Comparison of ENCODE assay signal across 17 cellular contexts in genomic region chr18:12239426-12239825, GRCh38. TPM values are rescaled to one million over a fixed set of nuclear protein-coding genes. Genes with fewer than 3 reads are reported as not detected.
"Had no signal": no experiment of that assay in that cellular context is flagged by ENCODE, and none has a peak within 500 bp of the region (broad histone marks: within the 10 kb centered on the region; RNA-seq: fewer than 3 reads in every experiment).

No MANE protein-coding gene starts in this region.

- H3K27me3 ChIP-seq: upper lobe of left lung had no signal

- H3K36me3 ChIP-seq: upper lobe of left lung had no signal

- DNase-seq: activated CD4-positive, alpha-beta memory T cell treated with anti-CD3 and anti-CD28 coated beads for 36 hours; activated CD4-positive, alpha-beta T cell treated with anti-CD3 and anti-CD28 coated beads for 1 hour; activated effector memory CD4-positive, alpha-beta T cell treated with anti-CD3 and anti-CD28 coated beads, Interleukin-2, amount 50 U/mL, for 16 hours; activated T-cell treated with anti-CD3 and anti-CD28 coated beads, Interleukin-2, amount 50 U/mL, for 4 hours; amygdala; cortex of kidney; effector memory CD8-positive, alpha-beta T cell; immature natural killer cell; left cardiac atrium; naive B cell; posterior cingulate gyrus; stimulated activated naive B cell treated with anti-CD40 and anti-IgM and Interleukin-4, amounts not matched to agents 10 μg/mL and 1 μg/mL and 100 μg/mL, for 72 hours; substantia nigra; SW 1271; upper lobe of left lung had no signal

- ATAC-seq: activated naive CD4-positive, alpha-beta T cell treated with anti-CD3 and anti-CD28 coated beads, Interleukin-2, amount 50 U/mL, for 72 hours; activated T-cell treated with anti-CD3 and anti-CD28 coated beads, Interleukin-2, amount 50 U/mL, for 4 hours; effector memory CD8-positive, alpha-beta T cell; left cardiac atrium; stimulated activated naive B cell treated with anti-CD40 and anti-IgM and Interleukin-4, amounts not matched to agents 10 μg/mL and 1 μg/mL and 100 μg/mL, for 72 hours had no signal

- H3K9me3 ChIP-seq: upper lobe of left lung had no signal

- H3K9me3 Mint-ChIP-seq: activated CD4-positive, alpha-beta memory T cell treated with anti-CD3 and anti-CD28 coated beads for 36 hours; activated naive CD4-positive, alpha-beta T cell treated with anti-CD3 and anti-CD28 coated beads, Interleukin-2, amount 50 U/mL, for 72 hours; activated T-cell treated with anti-CD3 and anti-CD28 coated beads, Interleukin-2, amount 50 U/mL, for 4 hours; effector memory CD8-positive, alpha-beta T cell; immature natural killer cell; naive B cell; stimulated activated naive B cell treated with anti-CD40 and anti-IgM and Interleukin-4, amounts not matched to agents 10 μg/mL and 1 μg/mL and 100 μg/mL, for 72 hours had no signal

- H3K4me1 Mint-ChIP-seq: immature natural killer cell had no signal

- H3K4me3 ChIP-seq: lung, upper lobe of left lung had no signal

- H3K4me3 Mint-ChIP-seq: activated CD4-positive, alpha-beta memory T cell treated with anti-CD3 and anti-CD28 coated beads for 36 hours; activated T-cell treated with anti-CD3 and anti-CD28 coated beads, Interleukin-2, amount 50 U/mL, for 4 hours; effector memory CD8-positive, alpha-beta T cell; immature natural killer cell; naive B cell; stimulated activated naive B cell treated with anti-CD40 and anti-IgM and Interleukin-4, amounts not matched to agents 10 μg/mL and 1 μg/mL and 100 μg/mL, for 72 hours had no signal

- H3K27ac ChIP-seq: upper lobe of left lung had no signal

- H3K27ac Mint-ChIP-seq: activated CD4-positive, alpha-beta memory T cell treated with anti-CD3 and anti-CD28 coated beads for 36 hours; activated naive CD4-positive, alpha-beta T cell treated with anti-CD3 and anti-CD28 coated beads, Interleukin-2, amount 50 U/mL, for 72 hours; effector memory CD8-positive, alpha-beta T cell; immature natural killer cell had no signal

- H3K36me3 Mint-ChIP-seq: activated CD4-positive, alpha-beta memory T cell treated with anti-CD3 and anti-CD28 coated beads for 36 hours; activated naive CD4-positive, alpha-beta T cell treated with anti-CD3 and anti-CD28 coated beads, Interleukin-2, amount 50 U/mL, for 72 hours; immature natural killer cell; naive B cell; stimulated activated naive B cell treated with anti-CD40 and anti-IgM and Interleukin-4, amounts not matched to agents 10 μg/mL and 1 μg/mL and 100 μg/mL, for 72 hours had no signal

RNA-seq across cellular contexts. Expression of gene CIDEA, which starts 14.7 kb away (rescaled TPM):
- total RNA-seq: activated CD4-positive, alpha-beta memory T cell treated with anti-CD3 and anti-CD28 coated beads for 36 hours; activated naive CD4-positive, alpha-beta T cell treated with anti-CD3 and anti-CD28 coated beads, Interleukin-2, amount 50 U/mL, for 72 hours; activated T-cell treated with anti-CD3 and anti-CD28 coated beads, Interleukin-2, amount 50 U/mL, for 4 hours; upper lobe of left lung had no signal
- polyA plus RNA-seq: immature natural killer cell, lung had no signal
